In the genomic region with DNA sequence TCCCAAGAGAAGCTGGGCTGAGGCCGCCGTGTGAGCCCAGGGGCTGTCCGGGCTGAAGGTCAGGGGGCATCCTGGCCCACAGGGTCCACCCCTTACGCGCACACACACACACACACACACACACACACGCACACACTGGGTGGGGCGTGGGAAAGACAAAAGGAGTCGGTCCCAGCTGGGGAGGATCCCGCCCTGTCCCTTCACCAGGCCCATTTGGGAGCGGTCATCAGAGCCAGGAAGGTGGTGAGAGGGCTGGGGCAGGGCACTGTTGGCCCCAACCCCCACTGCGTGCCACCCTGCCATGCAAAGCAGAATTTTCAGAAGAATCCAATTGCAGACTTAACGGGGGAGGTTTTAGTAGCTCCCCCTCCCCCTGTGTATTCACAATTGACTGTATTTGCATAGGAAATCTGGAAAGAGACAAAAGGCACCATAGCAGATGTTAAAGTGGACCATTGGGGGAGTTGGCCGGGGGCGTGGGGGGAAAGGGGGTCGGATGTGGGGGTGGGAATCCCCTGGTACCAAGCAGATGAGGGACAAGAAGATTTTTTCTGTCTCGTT, we compare ENCODE assay signal across 11 cellular contexts. TPM values are rescaled to one million over a fixed set of nuclear protein-coding genes. Genes with fewer than 3 reads are reported as not detected.
DNase-seq lines count a peak whose midpoint lies in the region; ATAC-seq and TF ChIP-seq lines count a peak whose summit lies in the region.
"Had no signal": no experiment of that assay in that cellular context is flagged by ENCODE, and none has a peak within 500 bp of the region (broad histone marks: within the 10 kb centered on the region; RNA-seq: fewer than 3 reads in every experiment).

No MANE protein-coding gene starts in this region.

- H3K27ac ChIP-seq in coronary artery = peak overlapping the region; percentile 75 to 93
- H3K27ac ChIP-seq in lower lobe of right lung = peak overlapping the region; percentile 76
- H3K27ac ChIP-seq in subcutaneous abdominal adipose tissue (ENCODE audit: low read depth, low read length) = peak overlapping the region; percentile 76
- no peak overlapping the region for H3K27ac ChIP-seq in PC-9

- DNase-seq in NAMALWA (ENCODE audit: low spot score) = peak; percentile 30
- DNase-seq in coronary artery (ENCODE audit: low spot score) = no peak
- no peak for DNase-seq in lower lobe of right lung
- no peak for DNase-seq in PC-9
- DNase-seq in anterior cingulate cortex (lab: John Stamatoyannopoulos, UW) = no peak
- no peak for DNase-seq in AML-193 (lab: John Stamatoyannopoulos, UW)
- DNase-seq: activated CD8-positive, alpha-beta memory T cell treated with anti-CD3 and anti-CD28 coated beads, Interleukin-2, amount 50 U/mL, for 4 hours; cerebellar nuclear complex; hippocampal formation had no signal

- H3K9ac ChIP-seq in subcutaneous abdominal adipose tissue (ENCODE audit: low read length in 5 of 5) = peak overlapping the region in 1 of 5 donors; percentile 75

- no TSS peak for BruUV-seq in PC-9 (replicated peaks; lab: Mats Ljungman, UMichigan)

- H3F3A ChIP-seq in PC-9 (ENCODE audit: insufficient read depth, low read depth) = no peaks in the 10 kb centered on the region

- no peaks in the 10 kb centered on the region for H3K79me2 ChIP-seq in PC-9 (ENCODE audit: low read depth)

- H3K9me3 ChIP-seq in lower lobe of right lung = no peaks in the 10 kb centered on the region
- no peaks in the 10 kb centered on the region for H3K9me3 ChIP-seq in subcutaneous abdominal adipose tissue (ENCODE audit: control insufficient read depth in 5 of 5, low read length in 5 of 5)
- no peaks in the 10 kb centered on the region for H3K9me3 ChIP-seq in PC-9 (ENCODE audit: insufficient read depth, low read depth)

- peaks cover 28% of the 10 kb centered on the region for H3K4me1 ChIP-seq in lower lobe of right lung
- peaks cover 17 to 40% (median 38%) of the 10 kb centered on the region in 5 donors for H3K4me1 ChIP-seq in subcutaneous abdominal adipose tissue (ENCODE audit: control insufficient read depth in 5 of 5, insufficient read depth in 5 of 5, low read length in 5 of 5)
- H3K4me1 ChIP-seq in PC-9 (replicated peaks; ENCODE audit: insufficient read depth) = peaks cover 7% of the 10 kb centered on the region; the same call in 1 of the 2 replicates

- TF ChIP-seq CTCF in coronary artery (IDR thresholded peaks at IDR 0.05) (no peak), lower lobe of right lung (IDR thresholded peaks at IDR 0.05) (no peak), PC-9 (conservative IDR thresholded peaks at IDR 0.05) (no peak)

- POLR2A ChIA-PET in PC-9 (lab: Charles Lee; ENCODE audit: unreplicated experiment) = interaction anchor here (0.6 kb wide), 1 partner anchor 69 kb away, joined by 11 read pairs; no protein-coding TSS in a partner anchor

- H3K36me3 ChIP-seq in lower lobe of right lung (no peaks in the 10 kb centered on the region), subcutaneous abdominal adipose tissue (ENCODE audit: control insufficient read depth in 5 of 5, insufficient read depth in 5 of 5, low read length in 5 of 5) (no peaks in the 10 kb centered on the region), PC-9 (ENCODE audit: low read depth) (no peaks in the 10 kb centered on the region)

- H3K9me2 ChIP-seq in PC-9 (ENCODE audit: insufficient read depth) = no peaks in the 10 kb centered on the region

- H3K4me3 ChIP-seq in coronary artery (no peak overlapping the region), lower lobe of right lung (no peak overlapping the region), subcutaneous abdominal adipose tissue (ENCODE audit: low read depth in 1 of 5, low read length in 5 of 5) (peak overlapping the region in 1 of 5 donors; percentile 62), PC-9 (no peak overlapping the region)

- CTCF ChIA-PET in PC-9 (lab: Charles Lee) = interaction anchor here (0.8 to 1.7 kb wide), 4 partner anchors 12 to 86 kb away, joined by 3 to 7 read pairs (median 4); no protein-coding TSS in a partner anchor

- H4K20me1 ChIP-seq in PC-9 (ENCODE audit: insufficient read depth) = no peaks in the 10 kb centered on the region

- H3K27me3 ChIP-seq in lower lobe of right lung (ENCODE audit: low read depth) (no peaks in the 10 kb centered on the region), subcutaneous abdominal adipose tissue (ENCODE audit: control insufficient read depth in 5 of 5, insufficient read depth in 4 of 5, low read length in 5 of 5) (peaks cover 0 to 2% (median 0%) of the 10 kb centered on the region in 5 donors), PC-9 (ENCODE audit: insufficient read depth, low read depth) (peaks cover 20% of the 10 kb centered on the region; the same call in 1 of the 2 replicates)

- intact Hi-C loops in lower lobe of right lung (cut with DNase I) (no loop called here), PC-9 (cut with micrococcal nuclease; ENCODE audit: unreplicated experiment) (loop anchor here (10.0 kb wide), 2 partner anchors 150 to 240 kb away; a partner anchor contains a TSS)

- ATAC-seq in lower lobe of right lung (no peak), GM21717 (IDR thresholded peaks at IDR 0.05; ENCODE audit: unreplicated experiment) (no peak)

- H2AFZ ChIP-seq in PC-9 = no peak overlapping the region

- H3K4me2 ChIP-seq in PC-9 = no peak overlapping the region

RNA-seq across cellular contexts. Expression of a gene that starts 11.3 kb away (rescaled TPM):
- total RNA-seq in lower lobe of right lung (27.8 TPM), PC-9 (2021) (not detected in 2 replicates)

RNA-seq across cellular contexts. Expression of a gene that starts 23.2 kb away (rescaled TPM):
- total RNA-seq in lower lobe of right lung = 58.2 TPM
- 27.9 and 32.4 TPM in 2 replicates for total RNA-seq in PC-9 (2021)

Comparison
In these comparisons a context has a peak if more than half of its experiments do, and no peak if none do; other contexts are left out.
1. RNA of a gene that starts 11.3 kb away (total RNA-seq): 27.8 TPM in lower lobe of right lung (single experiment); not detected in PC-9; every median in the first group is over 10 times any median in the second.